In genomic region chr16:67537636-67538591, GRCh38 we compare ENCODE assay signal across 9 cellular contexts. TPM values are rescaled to one million over a fixed set of nuclear protein-coding genes. Genes with fewer than 3 reads are reported as not detected.
DNase-seq lines count a peak whose midpoint lies in the region; ATAC-seq lines count a peak whose summit lies in the region.
"Had no signal": no experiment of that assay in that cellular context is flagged by ENCODE, and none has a peak within 500 bp of the region (broad histone marks: within the 10 kb centered on the region; RNA-seq: fewer than 3 reads in every experiment).

No MANE protein-coding gene starts in this region.

- CTCF ChIA-PET in activated CD4-positive, alpha-beta T cell treated with anti-CD3 and anti-CD28 coated beads for 36 hours (lab: Charles Lee), result interaction anchor here (0.5 to 3.4 kb wide), 12 partner anchors 9 to 125 kb away, joined by 3 to 35 read pairs (median 4); partner anchors contain the start of genes ACD, ATP6V0D1, CARMIL2 and PARD6A

- POLR2A ChIA-PET in activated CD4-positive, alpha-beta T cell treated with anti-CD3 and anti-CD28 coated beads for 36 hours (lab: Charles Lee), result interaction anchor here (0.6 to 0.7 kb wide), 2 partner anchors 178 to 310 kb away, joined by 3 read pairs; no protein-coding TSS in a partner anchor

- DNase-seq in CD1c-positive myeloid dendritic cell (ENCODE audit: extremely low spot score) (peak; percentile 57), ecto neural progenitor cell (ENCODE audit: low spot score) (peak; percentile 74), medulla oblongata (ENCODE audit: extremely low spot score) (peak; percentile 57), NCI-H187 (lab: John Stamatoyannopoulos, UW) (no peak)
- peak; percentile 74 for DNase-seq in activated CD4-positive, alpha-beta T cell treated with anti-CD3 and anti-CD28 coated beads for 36 hours
- DNase-seq in stimulated activated naive B cell treated with anti-CD40 and anti-IgM and Interleukin-4, amounts not matched to agents 10 μg/mL and 1 μg/mL and 100 μg/mL, for 72 hours, result peak; percentile 38

- peaks cover 21% of the 10 kb centered on the region for H3K4me1 Mint-ChIP-seq in activated CD4-positive, alpha-beta T cell treated with anti-CD3 and anti-CD28 coated beads for 36 hours
- peaks cover 66 to 88% of the 10 kb centered on the region in 2 donors for H3K4me1 Mint-ChIP-seq in stimulated activated naive B cell treated with anti-CD40 and anti-IgM and Interleukin-4, amounts not matched to agents 10 μg/mL and 1 μg/mL and 100 μg/mL, for 72 hours

- H3K36me3 Mint-ChIP-seq in activated CD4-positive, alpha-beta T cell treated with anti-CD3 and anti-CD28 coated beads for 36 hours (ENCODE audit: low read depth), result peaks cover 10% of the 10 kb centered on the region
- H3K36me3 Mint-ChIP-seq in stimulated activated naive B cell treated with anti-CD40 and anti-IgM and Interleukin-4, amounts not matched to agents 10 μg/mL and 1 μg/mL and 100 μg/mL, for 72 hours, result peaks cover 26 to 56% of the 10 kb centered on the region in 2 donors

- H3K27ac Mint-ChIP-seq in activated CD4-positive, alpha-beta T cell treated with anti-CD3 and anti-CD28 coated beads for 36 hours, result peak overlapping the region; percentile 45
- peak overlapping the region; percentile 94 for H3K27ac Mint-ChIP-seq in stimulated activated naive B cell treated with anti-CD40 and anti-IgM and Interleukin-4, amounts not matched to agents 10 μg/mL and 1 μg/mL and 100 μg/mL, for 72 hours

- intact Hi-C loops in activated CD4-positive, alpha-beta T cell treated with anti-CD3 and anti-CD28 coated beads for 36 hours (cut with DNase I, micrococcal nuclease), result loop anchor here (1.0 to 2.0 kb wide), 3 partner anchors 17 to 122 kb away; partner anchors contain the start of genes ACD (in 1 of the 2) and PARD6A (in 1 of the 2)

- no peaks in the 10 kb centered on the region for H3K9me3 Mint-ChIP-seq in activated CD4-positive, alpha-beta T cell treated with anti-CD3 and anti-CD28 coated beads for 36 hours (ENCODE audit: low read depth)
- no peaks in the 10 kb centered on the region for H3K9me3 Mint-ChIP-seq in stimulated activated naive B cell treated with anti-CD40 and anti-IgM and Interleukin-4, amounts not matched to agents 10 μg/mL and 1 μg/mL and 100 μg/mL, for 72 hours

- peak overlapping the region; percentile 73 for H3K4me3 Mint-ChIP-seq in activated CD4-positive, alpha-beta T cell treated with anti-CD3 and anti-CD28 coated beads for 36 hours
- H3K4me3 Mint-ChIP-seq in stimulated activated naive B cell treated with anti-CD40 and anti-IgM and Interleukin-4, amounts not matched to agents 10 μg/mL and 1 μg/mL and 100 μg/mL, for 72 hours, result peak overlapping the region; percentile 82 to 89

- peaks cover 6% of the 10 kb centered on the region for H3K27me3 Mint-ChIP-seq in activated CD4-positive, alpha-beta T cell treated with anti-CD3 and anti-CD28 coated beads for 36 hours
- H3K27me3 Mint-ChIP-seq in stimulated activated naive B cell treated with anti-CD40 and anti-IgM and Interleukin-4, amounts not matched to agents 10 μg/mL and 1 μg/mL and 100 μg/mL, for 72 hours, result no peaks in the 10 kb centered on the region

- peak; percentile 49 for ATAC-seq in HG02642 (IDR thresholded peaks at IDR 0.05; ENCODE audit: poor library complexity, unreplicated experiment)
- peak; percentile 37 for ATAC-seq in activated CD4-positive, alpha-beta T cell treated with anti-CD3 and anti-CD28 coated beads for 36 hours
- peak; percentile 30 to 35 for ATAC-seq in stimulated activated naive B cell treated with anti-CD40 and anti-IgM and Interleukin-4, amounts not matched to agents 10 μg/mL and 1 μg/mL and 100 μg/mL, for 72 hours (replicated peaks)
- no peak for ATAC-seq in HG03045 (IDR thresholded peaks at IDR 0.05; ENCODE audit: unreplicated experiment)

RNA-seq across cellular contexts. Expression of gene RIPOR1, which starts 9.3 kb away (rescaled TPM):
- 10 to 100 TPM; 18.9 to 24.1 TPM for total RNA-seq in activated CD4-positive, alpha-beta T cell treated with anti-CD3 and anti-CD28 coated beads for 36 hours

RNA-seq across cellular contexts. Expression of gene CTCF, which starts 24.4 kb away (rescaled TPM):
- total RNA-seq in activated CD4-positive, alpha-beta T cell treated with anti-CD3 and anti-CD28 coated beads for 36 hours, result 10 to 100 TPM; 51.0 to 66.4 TPM

RNA-seq across cellular contexts. Expression of gene AGRP, which starts 54.6 kb away (rescaled TPM):
- total RNA-seq in activated CD4-positive, alpha-beta T cell treated with anti-CD3 and anti-CD28 coated beads for 36 hours, result not detected
- total RNA-seq: pulmonary artery endothelial cell had no signal

RNA-seq across cellular contexts. Expression of gene ATP6V0D1, which starts 57.0 kb away (rescaled TPM):
- total RNA-seq in activated CD4-positive, alpha-beta T cell treated with anti-CD3 and anti-CD28 coated beads for 36 hours, result 10 to 100 TPM; 16.3 to 17.3 TPM

Comparison
In these comparisons a context has a peak if more than half of its experiments do, and no peak if none do; other contexts are left out.
1. DNase-seq: peak in CD1c-positive myeloid dendritic cell (single experiment), activated CD4-positive, alpha-beta T cell treated with anti-CD3 and anti-CD28 coated beads for 36 hours (single experiment), ecto neural progenitor cell (single experiment), medulla oblongata (single experiment) and stimulated activated naive B cell treated with anti-CD40 and anti-IgM and Interleukin-4, amounts not matched to agents 10 μg/mL and 1 μg/mL and 100 μg/mL, for 72 hours (single experiment); none in NCI-H187 (0 of 2).